ENCODE assay signal across 23 cellular contexts in the genomic region with DNA sequence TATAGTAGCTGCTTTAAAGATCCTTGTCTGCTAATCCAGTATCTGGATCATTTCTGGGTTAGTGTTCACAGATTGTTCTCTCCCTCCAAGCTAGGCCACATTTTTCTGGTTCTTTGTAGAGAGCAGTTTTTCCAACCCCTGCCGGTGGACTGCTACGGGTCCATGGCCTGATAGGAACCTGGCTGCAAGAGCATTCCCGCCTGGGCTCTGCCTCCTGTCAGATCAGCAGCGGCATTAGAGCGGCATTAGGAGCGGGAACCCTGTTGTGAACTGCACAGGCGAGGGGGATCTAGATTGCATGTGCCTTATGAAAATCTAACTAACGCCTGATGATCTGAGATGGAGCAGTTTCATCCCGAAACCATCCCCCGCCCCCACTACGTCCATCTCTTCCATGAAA. TPM values are rescaled to one million over a fixed set of nuclear protein-coding genes. Genes with fewer than 3 reads are reported as not detected.
A peak's percentile ranks its signal among the peaks of the same experiment; 100 is the strongest.
DNase-seq lines count a peak whose midpoint lies in the region; ATAC-seq and TF ChIP-seq lines count a peak whose summit lies in the region.
"Had no signal": no experiment of that assay in that cellular context is flagged by ENCODE, and none has a peak within 500 bp of the region (broad histone marks: within the 10 kb centered on the region; RNA-seq: fewer than 3 reads in every experiment).

No MANE protein-coding gene starts in this region.

- H4K8ac ChIP-seq in IMR-90 (ENCODE audit: low read depth in 2 of 2, low read length in 2 of 2), result no peak overlapping the region

- DNase-seq in ELF-1 (ENCODE audit: low read depth, low spot score) (peak; percentile 44), IMR-90 (no peak), cerebellar nuclear complex (lab: John Stamatoyannopoulos, UW) (peak; percentile 20 to 55), retina (peak; percentile 22), NCI-H2171 (lab: John Stamatoyannopoulos, UW) (no peak)
- DNase-seq in activated effector memory CD4-positive, alpha-beta T cell treated with anti-CD3 and anti-CD28 coated beads, Interleukin-2, amount 50 U/mL, for 16 hours, result no peak
- no peak for DNase-seq in activated CD4-positive, alpha-beta T cell treated with anti-CD3 and anti-CD28 coated beads, Interleukin-2, amount 50 U/mL, for 48 hours
- DNase-seq: CD4-positive, CD25-positive, alpha-beta regulatory T cell; DMS153; DND-41; GOT3; HCEC 1CT; NCI-H1105; NCI-H1436 treated with DMSO at 0.1 percent for 48 hours; NCI-H1930; NCI-H2107; NCI-H226; NCI-H510A treated with DMSO at 0.1 percent for 48 hours; SIG-M5; SK-N-SH; SW 1271 had no signal

- intact Hi-C loops in IMR-90 (cut with micrococcal nuclease), result no loop called here

- no TSS peak for BruUV-seq in IMR-90 (replicated peaks; lab: Mats Ljungman, UMichigan)

- H3K27ac ChIP-seq in IMR-90 (ENCODE audit: insufficient read depth, low read length), result no peak overlapping the region
- H3K27ac ChIP-seq: BLaER1 had no signal

- POLR2A ChIA-PET in IMR-90 (lab: Charles Lee; ENCODE audit: unreplicated experiment), result no interaction called here

- no peak overlapping the region for H3K23ac ChIP-seq in IMR-90 (ENCODE audit: low read depth, low read length)

- peaks cover 6% of the 10 kb centered on the region; the same call in 1 of the 2 replicates for H3K27me3 ChIP-seq in IMR-90 (ENCODE audit: control insufficient read depth, insufficient read depth, low read length)
- H3K27me3 ChIP-seq: BLaER1 had no signal

- no peak overlapping the region for H3K4ac ChIP-seq in IMR-90 (ENCODE audit: low read depth, low read length)

- no peaks in the 10 kb centered on the region for H3K36me3 ChIP-seq in IMR-90 (ENCODE audit: control insufficient read depth, insufficient read depth, low read length)
- H3K36me3 ChIP-seq: BLaER1 had no signal

- TF ChIP-seq RAD21 in IMR-90 (IDR thresholded peaks at IDR 0.05; ENCODE audit: low read length), result no peak

- in situ Hi-C loops in IMR-90 (cut with MboI; ENCODE audit: low sequenced_read_pairs), result loop anchor here (5.0 kb wide), 1 partner anchor 857 kb away; no protein-coding TSS in a partner anchor

- no peaks in the 10 kb centered on the region for H3K9me3 ChIP-seq in IMR-90 (ENCODE audit: control insufficient read depth, insufficient read depth, low read length)
- H3K9me3 ChIP-seq: BLaER1, SK-N-SH had no signal

- dilution Hi-C loops in IMR-90 (cut with HindIII; ENCODE audit: low sequenced_read_pairs, unreplicated experiment), result no loop called here

- no peak overlapping the region for H4K5ac ChIP-seq in IMR-90 (ENCODE audit: low read depth, low read length)

- TF ChIP-seq CTCF in IMR-90 (conservative IDR thresholded peaks at IDR 0.05; ENCODE audit: low read depth, low read length), result no peak

- no peak overlapping the region for H2BK120ac ChIP-seq in IMR-90 (ENCODE audit: low read depth, low read length)

- H3K18ac ChIP-seq in IMR-90 (ENCODE audit: low read depth, low read length), result no peak overlapping the region

- H3K79me1 ChIP-seq in IMR-90 (ENCODE audit: low read depth in 1 of 2, low read length in 2 of 2), result no peaks in the 10 kb centered on the region

- H3K9me1 ChIP-seq in IMR-90 (ENCODE audit: insufficient read depth, low read length), result no peaks in the 10 kb centered on the region

- H3K14ac ChIP-seq in IMR-90 (replicated peaks; ENCODE audit: low read depth, low read length), result no peak overlapping the region

- H2BK15ac ChIP-seq in IMR-90 (ENCODE audit: low read depth, low read length), result no peak overlapping the region

- no peak for ATAC-seq in IMR-90 (ENCODE audit: low read depth)

- H2AFZ ChIP-seq in IMR-90 (replicated peaks; ENCODE audit: low read length, poor library complexity), result no peak overlapping the region

- H2BK20ac ChIP-seq in IMR-90 (ENCODE audit: low read depth, low read length), result no peak overlapping the region

- no peak overlapping the region for H2AK9ac ChIP-seq in IMR-90 (replicated peaks; ENCODE audit: low read depth, low read length, poor library complexity)

- WGBS in IMR-90 (ENCODE audit: extremely low coverage in 2 of 2, insufficient read length in 1 of 2), 2 experiments, result 37% methylated on average over 2 of the region's 11 CpGs; no CpG with 5 or more reads in 1 of the 2 experiments

- H4K20me1 ChIP-seq in IMR-90 (ENCODE audit: insufficient read depth, low read length), result no peaks in the 10 kb centered on the region
- H4K20me1 ChIP-seq: BLaER1 had no signal

- H3K4me2 ChIP-seq in IMR-90 (ENCODE audit: low read depth, low read length), result peak overlapping the region; percentile 27
- H3K4me2 ChIP-seq: BLaER1, SK-N-SH had no signal

- no peak overlapping the region for H3K56ac ChIP-seq in IMR-90 (ENCODE audit: extremely low read depth, insufficient read depth, low read length)

- TF ChIP-seq POLR2A in IMR-90 (IDR thresholded peaks at IDR 0.05; ENCODE audit: low read depth, low read length), result no peak

- H4K91ac ChIP-seq in IMR-90 (ENCODE audit: insufficient read depth, low read depth, low read length), result no peak overlapping the region

- CTCF ChIA-PET in IMR-90 (lab: Yijun Ruan, JAX), result no interaction called here

- no peak overlapping the region for H2BK5ac ChIP-seq in IMR-90 (ENCODE audit: low read depth, low read length, poor library complexity, severe bottlenecking)

- no peak overlapping the region for H3K4me3 ChIP-seq in IMR-90 (ENCODE audit: insufficient read depth, low read depth, low read length)
- H3K4me3 ChIP-seq: BLaER1 had no signal

- H3K9ac ChIP-seq in IMR-90 (ENCODE audit: low read depth, low read length), result no peak overlapping the region
- H3K9ac ChIP-seq: BLaER1, SK-N-SH had no signal

- no peak overlapping the region for H2AK5ac ChIP-seq in IMR-90 (ENCODE audit: low read depth, low read length)

- H3K4me1 ChIP-seq in IMR-90 (ENCODE audit: control insufficient read depth, insufficient read depth, low read length), result no peaks in the 10 kb centered on the region

TF ChIP-seq in IMR-90, 13 proteins besides CTCF, POLR2A, EP300 and RAD21:
- TF ChIP-seq, protein P1, sequence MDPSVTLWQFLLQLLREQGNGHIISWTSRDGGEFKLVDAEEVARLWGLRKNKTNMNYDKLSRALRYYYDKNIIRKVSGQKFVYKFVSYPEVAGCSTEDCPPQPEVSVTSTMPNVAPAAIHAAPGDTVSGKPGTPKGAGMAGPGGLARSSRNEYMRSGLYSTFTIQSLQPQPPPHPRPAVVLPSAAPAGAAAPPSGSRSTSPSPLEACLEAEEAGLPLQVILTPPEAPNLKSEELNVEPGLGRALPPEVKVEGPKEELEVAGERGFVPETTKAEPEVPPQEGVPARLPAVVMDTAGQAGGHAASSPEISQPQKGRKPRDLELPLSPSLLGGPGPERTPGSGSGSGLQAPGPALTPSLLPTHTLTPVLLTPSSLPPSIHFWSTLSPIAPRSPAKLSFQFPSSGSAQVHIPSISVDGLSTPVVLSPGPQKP (IDR thresholded peaks at IDR 0.05; ENCODE audit: borderline replicate concordance, low read depth, low read length), result no peak
- TF ChIP-seq MAZ (IDR thresholded peaks at IDR 0.05; ENCODE audit: borderline replicate concordance, low read depth, low read length) (no peak), RCOR1 (IDR thresholded peaks at IDR 0.05; ENCODE audit: insufficient replicate concordance, low read length) (no peak), SMC3 (IDR thresholded peaks at IDR 0.05; ENCODE audit: low read depth, low read length) (no peak), MXI1 (IDR thresholded peaks at IDR 0.05; ENCODE audit: borderline replicate concordance, low read depth, low read length) (no peak), CHD1 (IDR thresholded peaks at IDR 0.05; ENCODE audit: low read depth, low read length) (no peak), CEBPB (IDR thresholded peaks at IDR 0.05; ENCODE audit: low read depth, low read length) (no peak), MAFK (IDR thresholded peaks at IDR 0.05; ENCODE audit: low read depth, low read length) (no peak), BHLHE40 (IDR thresholded peaks at IDR 0.05; ENCODE audit: low read depth, low read length) (no peak), FOS (IDR thresholded peaks at IDR 0.05; ENCODE audit: low read depth, low read length) (no peak), RFX5 (IDR thresholded peaks at IDR 0.05; ENCODE audit: low read depth, low read length) (no peak), NFE2L2 (IDR thresholded peaks at IDR 0.05; ENCODE audit: low read depth, low read length) (no peak)
- TF ChIP-seq, protein P2, sequence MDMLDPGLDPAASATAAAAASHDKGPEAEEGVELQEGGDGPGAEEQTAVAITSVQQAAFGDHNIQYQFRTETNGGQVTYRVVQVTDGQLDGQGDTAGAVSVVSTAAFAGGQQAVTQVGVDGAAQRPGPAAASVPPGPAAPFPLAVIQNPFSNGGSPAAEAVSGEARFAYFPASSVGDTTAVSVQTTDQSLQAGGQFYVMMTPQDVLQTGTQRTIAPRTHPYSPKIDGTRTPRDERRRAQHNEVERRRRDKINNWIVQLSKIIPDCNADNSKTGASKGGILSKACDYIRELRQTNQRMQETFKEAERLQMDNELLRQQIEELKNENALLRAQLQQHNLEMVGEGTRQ (IDR thresholded peaks at IDR 0.05; ENCODE audit: low read depth, low read length), result no peak

RNA-seq across cellular contexts. Expression of a gene that starts 50.4 kb away (rescaled TPM):
- not detected in 2 replicates for total RNA-seq in IMR-90 (2012; rRNA removed)
- polyA plus RNA-seq in IMR-90 (2012; rRNA removed), result not detected in 2 replicates
- polyA plus RNA-seq in IMR-90 (2012; cell fraction: cytosol; rRNA removed), result not detected in 2 replicates
- not detected in 2 replicates for polyA plus RNA-seq in IMR-90 (2012; cell fraction: nucleus; rRNA removed; ENCODE audit: low replicate concordance)
- total RNA-seq: CD4-positive, CD25-positive, alpha-beta regulatory T cell had no signal
- polyA plus RNA-seq: AG04450; CD4-positive, CD25-positive, alpha-beta regulatory T cell; SK-N-SH had no signal

Comparison
In these comparisons a context has a peak if more than half of its experiments do, and no peak if none do; other contexts are left out.
1. DNase-seq: peak in ELF-1 (single experiment), cerebellar nuclear complex (2 of 2) and retina (single experiment); none in IMR-90 (single experiment), activated effector memory CD4-positive, alpha-beta T cell treated with anti-CD3 and anti-CD28 coated beads, Interleukin-2, amount 50 U/mL, for 16 hours (single experiment), activated CD4-positive, alpha-beta T cell treated with anti-CD3 and anti-CD28 coated beads, Interleukin-2, amount 50 U/mL, for 48 hours (0 of 2) and NCI-H2171 (single experiment).